8 cellular contexts compared by ENCODE assay signal in the genomic region with DNA sequence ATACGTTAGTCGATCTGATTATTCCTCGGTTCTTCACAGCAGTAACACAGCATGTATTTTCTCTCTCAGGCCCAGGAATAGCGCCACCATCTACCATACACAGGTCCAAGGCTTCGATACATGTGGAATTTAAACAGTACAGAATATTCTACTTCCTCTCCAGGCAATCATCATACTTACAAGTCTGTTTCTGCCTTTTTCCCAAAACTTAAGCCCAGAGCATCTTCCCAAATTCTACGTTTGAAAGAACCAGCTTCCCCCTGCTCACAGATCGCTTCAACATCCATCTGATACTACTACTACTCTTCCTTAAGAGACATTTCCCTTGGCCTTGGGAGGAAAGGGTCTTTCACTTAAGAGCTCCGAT. TPM values are rescaled to one million over a fixed set of nuclear protein-coding genes. Genes with fewer than 3 reads are reported as not detected.
A peak's percentile ranks its signal among the peaks of the same experiment; 100 is the strongest.
DNase-seq lines count a peak whose midpoint lies in the region; ATAC-seq and TF ChIP-seq lines count a peak whose summit lies in the region.

No MANE protein-coding gene starts in this region.

- H3K4me3 ChIP-seq in SK-N-SH (ENCODE audit: low read depth in 2 of 2, low read length in 1 of 2), result peak overlapping the region; percentile 91 to 94
- H3K4me3 ChIP-seq in epithelial cell of esophagus (ENCODE audit: low read length), result peak overlapping the region; percentile 76
- H3K4me3 ChIP-seq in mucosa of stomach (ENCODE audit: low read length), result peak overlapping the region; percentile 76

- POLR2A ChIA-PET in SK-N-SH (lab: Yijun Ruan, JAX), result interaction anchor here (1.3 to 1.5 kb wide), 2 partner anchors 128 to 239 kb away, joined by 3 to 4 read pairs; partner anchors contain the start of gene GNPNAT1

- no peaks in the 10 kb centered on the region for H3K36me3 ChIP-seq in SK-N-SH (replicated peaks in 1 of 2; ENCODE audit: control insufficient read depth in 1 of 2, insufficient read depth in 2 of 2, low read length in 1 of 2)
- no peaks in the 10 kb centered on the region for H3K36me3 ChIP-seq in mucosa of stomach (ENCODE audit: control insufficient read depth, insufficient read depth, low read length)

- H2AFZ ChIP-seq in SK-N-SH (ENCODE audit: low read depth), result peak overlapping the region; percentile 99

- H3K9me3 ChIP-seq in SK-N-SH (no peaks in the 10 kb centered on the region), mucosa of stomach (ENCODE audit: control insufficient read depth, low read length) (no peaks in the 10 kb centered on the region)

- peak overlapping the region; percentile 98 for H3K4me2 ChIP-seq in SK-N-SH

- no peaks in the 10 kb centered on the region for H3K79me2 ChIP-seq in SK-N-SH (ENCODE audit: insufficient read depth)

- TF ChIP-seq EP300 in SK-N-SH (IDR thresholded peaks at IDR 0.05; ENCODE audit: borderline replicate concordance in 1 of 2, low read depth in 1 of 2, low read length in 1 of 2), result no peak

- H4K20me1 ChIP-seq in SK-N-SH (ENCODE audit: insufficient read depth), result no peaks in the 10 kb centered on the region

- peak overlapping the region; percentile 73 for H3K9ac ChIP-seq in SK-N-SH
- H3K9ac ChIP-seq in mucosa of stomach (ENCODE audit: low read length), result peak overlapping the region; percentile 84

- 4% methylated on average over 8 of the region's 8 CpGs for WGBS in SK-N-SH (ENCODE audit: low lambda C conversion rate)

- H3K9me2 ChIP-seq in SK-N-SH, result no peaks in the 10 kb centered on the region

- TF ChIP-seq RAD21 in SK-N-SH (IDR thresholded peaks at IDR 0.05; ENCODE audit: low read length), result peak; percentile 32

- H3F3A ChIP-seq in SK-N-SH (replicated peaks; ENCODE audit: insufficient read depth), result peaks cover 11% of the 10 kb centered on the region

- peak; percentile 56 for TF ChIP-seq CTCF in SK-N-SH (IDR thresholded peaks at IDR 0.05)
- peak; percentile 30 for TF ChIP-seq CTCF in epithelial cell of esophagus (IDR thresholded peaks at IDR 0.05; ENCODE audit: insufficient read depth, low read depth, low read length, missing control alignments)

- no peak for ATAC-seq in GM21390 (IDR thresholded peaks at IDR 0.05; ENCODE audit: unreplicated experiment)
- no peak for ATAC-seq in HG03565 (IDR thresholded peaks at IDR 0.05; ENCODE audit: unreplicated experiment)

- H3K27ac ChIP-seq in SK-N-SH (ENCODE audit: low read depth in 2 of 2, low read length in 1 of 2), result peak overlapping the region; percentile 63 to 78

- H3K4me1 ChIP-seq in SK-N-SH (ENCODE audit: control insufficient read depth in 1 of 2, insufficient read depth in 2 of 2, low read depth in 1 of 2, low read length in 1 of 2) (peaks cover 5 to 7% of the 10 kb centered on the region in 2 experiments; a peak in 3 of 4 replicates), mucosa of stomach (ENCODE audit: control insufficient read depth, insufficient read depth, low read length) (peaks cover 23% of the 10 kb centered on the region)

- DNase-seq in ELR (ENCODE audit: low read depth), result peak; percentile 53
- DNase-seq in LHCN-M2 (ENCODE audit: low read depth), result peak; percentile 21
- peak; percentile 38 for DNase-seq in SK-N-SH
- peak; percentile 24 for DNase-seq in epithelial cell of esophagus (ENCODE audit: low read depth)
- no peak for DNase-seq in mesenteric fat pad (ENCODE audit: low spot score)

- H3K27me3 ChIP-seq in SK-N-SH (ENCODE audit: insufficient read depth) (no peaks in the 10 kb centered on the region), mucosa of stomach (ENCODE audit: control insufficient read depth, insufficient read depth, low read length) (no peaks in the 10 kb centered on the region)

- CTCF ChIA-PET in SK-N-SH (lab: Yijun Ruan, JAX), result interaction anchor here (1.0 to 1.6 kb wide), 9 partner anchors 9 to 253 kb away, joined by 3 to 5 read pairs (median 3); no protein-coding TSS in a partner anchor

TF ChIP-seq in SK-N-SH, 30 proteins besides CTCF, POLR2A, EP300 and RAD21:
- TF ChIP-seq RCOR1 (IDR thresholded peaks at IDR 0.05; ENCODE audit: low read length) (no peak), SIN3A (IDR thresholded peaks at IDR 0.05; ENCODE audit: borderline replicate concordance, low read depth, low read length) (0 out of 2 replicates have a peak, but pooled peaks have one; percentile 45), EZH2phosphoT487 (IDR thresholded peaks at IDR 0.05; ENCODE audit: borderline replicate concordance, low read depth) (no peak), MXI1 (IDR thresholded peaks at IDR 0.05; ENCODE audit: low read depth, low read length) (peak; percentile 89; the same call in 1 of the 2 replicates), GATA2 (CRISPR knock-in tag; IDR thresholded peaks at IDR 0.05) (no peak), SMC3 (IDR thresholded peaks at IDR 0.05; ENCODE audit: low read depth, low read length) (no peak)
- TF ChIP-seq, protein P1, sequence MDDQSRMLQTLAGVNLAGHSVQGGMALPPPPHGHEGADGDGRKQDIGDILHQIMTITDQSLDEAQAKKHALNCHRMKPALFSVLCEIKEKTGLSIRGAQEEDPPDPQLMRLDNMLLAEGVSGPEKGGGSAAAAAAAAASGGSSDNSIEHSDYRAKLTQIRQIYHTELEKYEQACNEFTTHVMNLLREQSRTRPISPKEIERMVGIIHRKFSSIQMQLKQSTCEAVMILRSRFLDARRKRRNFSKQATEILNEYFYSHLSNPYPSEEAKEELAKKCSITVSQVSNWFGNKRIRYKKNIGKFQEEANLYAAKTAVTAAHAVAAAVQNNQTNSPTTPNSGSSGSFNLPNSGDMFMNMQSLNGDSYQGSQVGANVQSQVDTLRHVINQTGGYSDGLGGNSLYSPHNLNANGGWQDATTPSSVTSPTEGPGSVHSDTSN (IDR thresholded peaks at IDR 0.05), result no peak
- TF ChIP-seq, protein P2, sequence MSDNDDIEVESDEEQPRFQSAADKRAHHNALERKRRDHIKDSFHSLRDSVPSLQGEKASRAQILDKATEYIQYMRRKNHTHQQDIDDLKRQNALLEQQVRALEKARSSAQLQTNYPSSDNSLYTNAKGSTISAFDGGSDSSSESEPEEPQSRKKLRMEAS (IDR thresholded peaks at IDR 0.05; ENCODE audit: low read depth), result peak; percentile 57; the same call in 1 of the 2 replicates

RNA-seq across cellular contexts. Expression of gene TXNDC16, which starts 0.6 kb away (rescaled TPM):
- 2.9 and 4.3 TPM in 2 replicates for total RNA-seq in LHCN-M2 (2014; rRNA removed)
- polyA plus RNA-seq in LHCN-M2 (2012), result 1.3 TPM
- polyA plus RNA-seq in SK-N-SH (2012; rRNA removed), result 0.95 and 1.6 TPM in 2 replicates
- 1.8 and 2.0 TPM in 2 replicates for polyA plus RNA-seq in SK-N-SH (2012; cell fraction: cytosol; rRNA removed)
- polyA plus RNA-seq in SK-N-SH (2012; cell fraction: nucleus; rRNA removed), result 0.36 and 1.3 TPM in 2 replicates
- total RNA-seq in mesenteric fat pad, result 3.6 TPM

RNA-seq across cellular contexts. Expression of gene GPR137C, which starts 1.0 kb away (rescaled TPM):
- 1.7 and 2.3 TPM in 2 replicates for total RNA-seq in LHCN-M2 (2014; rRNA removed)
- polyA plus RNA-seq in LHCN-M2 (2012), result 1.0 TPM
- polyA plus RNA-seq in SK-N-SH (2012; rRNA removed), result 0.54 and 0.60 TPM in 2 replicates
- polyA plus RNA-seq in SK-N-SH (2012; cell fraction: cytosol; rRNA removed), result 0.76 and 0.77 TPM in 2 replicates
- 0.60 and 1.8 TPM in 2 replicates for polyA plus RNA-seq in SK-N-SH (2012; cell fraction: nucleus; rRNA removed)
- 0.13 TPM for total RNA-seq in mesenteric fat pad
